In the genomic region with DNA sequence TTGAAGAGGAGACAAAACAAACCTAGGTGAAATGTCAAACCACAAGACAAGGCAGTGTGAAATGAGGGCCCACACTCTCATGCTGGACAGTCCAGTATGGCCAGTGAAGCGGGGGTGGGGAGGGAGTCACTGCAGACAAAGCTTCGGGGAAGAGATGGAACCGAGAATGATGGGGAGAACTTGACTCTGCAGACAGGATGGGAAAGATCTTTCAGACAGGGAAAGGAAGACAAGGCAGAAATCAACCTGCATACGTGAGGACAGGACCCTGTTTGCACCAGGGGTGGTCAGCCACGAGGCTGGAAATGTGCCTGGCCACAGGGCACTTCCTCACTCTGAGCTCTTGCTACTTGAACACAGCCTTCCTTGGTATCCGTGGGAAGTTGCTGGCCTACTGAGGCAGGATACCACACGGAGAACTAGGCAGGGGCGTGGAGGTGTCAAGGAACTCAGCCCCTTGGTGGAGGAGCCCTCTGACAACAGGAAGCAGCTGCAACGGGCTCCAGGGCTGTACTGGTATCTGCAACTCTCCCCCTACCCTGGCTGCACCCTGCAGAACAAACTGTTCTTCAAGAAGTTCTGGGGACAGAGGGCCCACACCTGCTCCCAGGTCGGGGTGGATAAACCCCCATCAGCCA, we compare ENCODE assay signal across 8 cellular contexts. TPM values are rescaled to one million over a fixed set of nuclear protein-coding genes. Genes with fewer than 3 reads are reported as not detected.
DNase-seq lines count a peak whose midpoint lies in the region; ATAC-seq and TF ChIP-seq lines count a peak whose summit lies in the region.

No MANE protein-coding gene starts in this region.

- H3K4me3 Mint-ChIP-seq in activated CD8-positive, alpha-beta memory T cell treated with anti-CD3 and anti-CD28 coated beads, Interleukin-2, amount 10 ng/mL, durations not matched to agents 7 days and 5 days, result no peak overlapping the region
- peak overlapping the region; percentile 1 to 68 (median 55) for H3K4me3 Mint-ChIP-seq in T-cell

- H3K9me3 ChIP-seq in left ventricle myocardium inferior (replicated peaks), result no peaks in the 10 kb centered on the region

- H3K27ac Mint-ChIP-seq in activated CD8-positive, alpha-beta memory T cell treated with anti-CD3 and anti-CD28 coated beads, Interleukin-2, amount 10 ng/mL, durations not matched to agents 7 days and 5 days, result peak overlapping the region; percentile 86
- H3K27ac Mint-ChIP-seq in T-cell, result peak overlapping the region; percentile 91 to 95

- peak overlapping the region; percentile 68 for H3K27ac ChIP-seq in left ventricle myocardium inferior (replicated peaks)
- H3K27ac ChIP-seq in substantia nigra (ENCODE audit: low read depth, low read length, poor library complexity, severe bottlenecking), result peak overlapping the region; percentile 60

- POLR2A ChIA-PET in T-cell (lab: Charles Lee), result interaction anchor here in 1 of 2 donors (0.5 kb wide), 1 partner anchor 505 kb away, joined by 4 read pairs; no protein-coding TSS in a partner anchor

- H3K36me3 ChIP-seq in left ventricle myocardium inferior, result peaks cover 4% of the 10 kb centered on the region

- TF ChIP-seq CTCF in left ventricle myocardium inferior (IDR thresholded peaks at IDR 0.05; ENCODE audit: borderline replicate concordance), result no peak

- H3K4me1 ChIP-seq in left ventricle myocardium inferior, result peaks cover 66% of the 10 kb centered on the region

- H3K9me3 Mint-ChIP-seq in activated CD8-positive, alpha-beta memory T cell treated with anti-CD3 and anti-CD28 coated beads, Interleukin-2, amount 10 ng/mL, durations not matched to agents 7 days and 5 days (ENCODE audit: low read depth), result no peaks in the 10 kb centered on the region
- no peaks in the 10 kb centered on the region for H3K9me3 Mint-ChIP-seq in T-cell

- CTCF ChIA-PET in activated CD8-positive, alpha-beta memory T cell treated with anti-CD3 and anti-CD28 coated beads, Interleukin-2, amount 10 ng/mL, durations not matched to agents 7 days and 5 days (lab: Charles Lee), result interaction anchor here (0.8 to 14.5 kb wide), 17 partner anchors 8 to 296 kb away, joined by 3 to 324 read pairs (median 5); partner anchors contain the start of genes BMF and BUB1B
- CTCF ChIA-PET in T-cell (lab: Charles Lee), result interaction anchor here (0.5 to 3.3 kb wide), 5 partner anchors 10 to 231 kb away, joined by 3 to 22 read pairs (median 5); no protein-coding TSS in a partner anchor

- H3K27me3 ChIP-seq in left ventricle myocardium inferior (ENCODE audit: low read depth), result no peaks in the 10 kb centered on the region

- no peak overlapping the region for H3K4me3 ChIP-seq in left ventricle myocardium inferior

- peaks cover 2% of the 10 kb centered on the region for H3K27me3 Mint-ChIP-seq in activated CD8-positive, alpha-beta memory T cell treated with anti-CD3 and anti-CD28 coated beads, Interleukin-2, amount 10 ng/mL, durations not matched to agents 7 days and 5 days
- no peaks in the 10 kb centered on the region for H3K27me3 Mint-ChIP-seq in T-cell

- peaks cover 15% of the 10 kb centered on the region for H3K36me3 Mint-ChIP-seq in activated CD8-positive, alpha-beta memory T cell treated with anti-CD3 and anti-CD28 coated beads, Interleukin-2, amount 10 ng/mL, durations not matched to agents 7 days and 5 days
- H3K36me3 Mint-ChIP-seq in T-cell, result no peaks in the 10 kb centered on the region

- H3K4me1 Mint-ChIP-seq in activated CD8-positive, alpha-beta memory T cell treated with anti-CD3 and anti-CD28 coated beads, Interleukin-2, amount 10 ng/mL, durations not matched to agents 7 days and 5 days, result peaks cover 63% of the 10 kb centered on the region
- H3K4me1 Mint-ChIP-seq in T-cell, result peaks cover 62 to 75% (median 74%) of the 10 kb centered on the region in 3 donors

- intact Hi-C loops in left ventricle myocardium inferior (cut with micrococcal nuclease), result loop anchor here (10.0 kb wide), 3 partner anchors 57 to 227 kb away; partner anchors contain the start of gene BMF

- no peak for ATAC-seq in activated CD8-positive, alpha-beta memory T cell treated with anti-CD3 and anti-CD28 coated beads, Interleukin-2, amount 10 ng/mL, durations not matched to agents 7 days and 5 days
- ATAC-seq in T-cell (replicated peaks in 1 of 4), result peak; percentile 56 to 65 (median 62)

- no peak for DNase-seq in activated CD8-positive, alpha-beta memory T cell treated with anti-CD3 and anti-CD28 coated beads, Interleukin-2, amount 10 ng/mL, durations not matched to agents 7 days and 5 days
- no peak for DNase-seq in activated CD8-positive, alpha-beta memory T cell treated with anti-CD3 and anti-CD28 coated beads, Interleukin-2, amount 50 U/mL, for 4 hours
- DNase-seq in T-cell, result peak in 28 of 34 experiments; percentile 18 to 67 (median 37)
- DNase-seq in left ventricle myocardium inferior, result no peak
- DNase-seq in substantia nigra (lab: John Stamatoyannopoulos, UW), result peak in 1 of 49 donors; percentile 11
- no peak for DNase-seq in NCI-H2196 treated with DMSO at 0.1 percent for 48 hours (lab: John Stamatoyannopoulos, UW; ENCODE audit: unreplicated experiment)
- no peak for DNase-seq in NCI-H69 (lab: John Stamatoyannopoulos, UW)
- no peak for DNase-seq in RKO (ENCODE audit: low spot score)

RNA-seq across cellular contexts. Expression of gene SRP14, which starts 9.3 kb away (rescaled TPM):
- total RNA-seq in activated CD8-positive, alpha-beta memory T cell treated with anti-CD3 and anti-CD28 coated beads, Interleukin-2, amount 10 ng/mL, durations not matched to agents 7 days and 5 days, result 100 to 1,000 TPM; 150 to 160 TPM
- total RNA-seq in T-cell, result 100 to 1,000 TPM; 115 to 128 (median 119) TPM
- total RNA-seq in left ventricle myocardium inferior, result 240 TPM

Comparison
In these comparisons a context has a peak if more than half of its experiments do, and no peak if none do; other contexts are left out.
1. DNase-seq: peak in T-cell (28 of 34); none in activated CD8-positive, alpha-beta memory T cell treated with anti-CD3 and anti-CD28 coated beads, Interleukin-2, amount 10 ng/mL, durations not matched to agents 7 days and 5 days (single experiment), activated CD8-positive, alpha-beta memory T cell treated with anti-CD3 and anti-CD28 coated beads, Interleukin-2, amount 50 U/mL, for 4 hours (single experiment), left ventricle myocardium inferior (single experiment), NCI-H2196 treated with DMSO at 0.1 percent for 48 hours (single experiment), NCI-H69 (single experiment) and RKO (single experiment).